Comparison of ENCODE assay signal across 17 cellular contexts in genomic region chr12:1439687-1440086, GRCh38.
"Had no signal": no experiment of that assay in that cellular context is flagged by ENCODE, and none has a peak within 500 bp of the region (broad histone marks: within the 10 kb centered on the region; RNA-seq: fewer than 3 reads in every experiment).

No MANE protein-coding gene starts in this region.

- DNase-seq: cortex of kidney; dorsolateral prefrontal cortex; effector CD8-positive, alpha-beta T cell; heart right ventricle; hypothalamus; mammary epithelial cell; naive thymus-derived CD4-positive, alpha-beta T cell; psoas muscle; retina; spleen; stimulated activated CD4-positive, alpha-beta T cell treated with anti-CD3 and anti-CD28 coated beads, Interleukin-15, amount 100 ng/mL, for 24 hours; stimulated activated CD4-positive, alpha-beta T cell treated with anti-CD3 and anti-CD28 coated beads, Interleukin-1b, Interleukin-23, amount 100 ng/mL, for 48 hours; stimulated activated CD4-positive, alpha-beta T cell treated with anti-CD3 and anti-CD28 coated beads, Interleukin-4, amount 100 ng/mL, for 24 hours; stimulated activated naive CD8-positive, alpha-beta T cell treated with anti-CD3 and anti-CD28 coated beads, Interleukin-15, amount 100 ng/mL, for 72 hours; testis; transverse colon had no signal

- H3K36me3 ChIP-seq: transverse colon had no signal

- H3K27ac ChIP-seq: dorsolateral prefrontal cortex, heart right ventricle, neutrophil, psoas muscle, spleen, testis, transverse colon had no signal

- H3K9me3 ChIP-seq: heart right ventricle, neutrophil, psoas muscle, spleen, testis, transverse colon had no signal

- H3K4me3 ChIP-seq: dorsolateral prefrontal cortex, heart right ventricle, psoas muscle, spleen, testis, transverse colon had no signal

- H3K4me1 ChIP-seq: spleen, testis had no signal

- H3K27me3 ChIP-seq: dorsolateral prefrontal cortex, heart right ventricle, neutrophil, spleen, testis, transverse colon had no signal
